In the genomic region with DNA sequence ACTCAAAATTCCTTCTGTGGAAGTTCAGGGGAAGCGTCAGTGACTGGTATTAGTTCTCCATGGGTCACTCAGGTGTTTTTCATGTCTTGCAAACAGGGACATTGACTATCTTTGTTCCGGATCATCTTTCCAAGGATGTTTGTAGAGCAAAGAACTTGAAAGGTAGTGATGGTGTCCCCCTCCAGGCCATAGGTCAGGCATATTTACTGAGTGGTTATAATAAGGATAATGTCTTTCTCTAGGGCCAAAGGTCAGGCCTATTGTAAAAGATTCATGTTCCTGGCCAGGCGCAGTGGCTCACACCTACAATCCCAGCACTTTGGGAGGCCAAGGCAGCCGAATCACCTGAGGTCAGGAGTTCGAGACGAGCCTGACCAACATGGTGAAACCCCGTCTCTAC, we compare ENCODE assay signal across 1 cellular context.
TF ChIP-seq lines count a peak whose summit lies in the region.

No MANE protein-coding gene starts in this region.

TF ChIP-seq in HepG2, 621 proteins besides CTCF, POLR2A, EP300 and RAD21 (continued from another document):
- TF ChIP-seq ZNF781 (CRISPR knock-in tag; IDR thresholded peaks at IDR 0.05; ENCODE audit: borderline replicate concordance, not compliant biosample characterization) = no peak
- TF ChIP-seq ARNT2 (CRISPR knock-in tag; IDR thresholded peaks at IDR 0.05; ENCODE audit: low read depth) = no peak
- no peak for TF ChIP-seq PAX8 (CRISPR knock-in tag; IDR thresholded peaks at IDR 0.05; ENCODE audit: borderline replicate concordance)
- peak; percentile 73 for TF ChIP-seq SIX1 (CRISPR knock-in tag; IDR thresholded peaks at IDR 0.05; ENCODE audit: borderline replicate concordance)
- TF ChIP-seq EEA1 (CRISPR knock-in tag; IDR thresholded peaks at IDR 0.05; ENCODE audit: borderline replicate concordance) = no peak
- TF ChIP-seq HNF4A (CRISPR knock-in tag; IDR thresholded peaks at IDR 0.05) = peak; percentile 24; the same call in 1 of the 2 replicates
